ENCODE assay signal across 1 cellular context in genomic region chr10:77574436-77574835, GRCh38.
TF ChIP-seq lines count a peak whose summit lies in the region.

No MANE protein-coding gene starts in this region.

TF ChIP-seq in SK-N-SH, 30 proteins besides CTCF, POLR2A, EP300 and RAD21 (continued from another document):
- TF ChIP-seq REST (IDR thresholded peaks at IDR 0.05; ENCODE audit: low read depth, low read length) (no peak), TEAD4 (IDR thresholded peaks at IDR 0.05; ENCODE audit: borderline replicate concordance, insufficient read depth) (no peak), POLR2AphosphoS5 (IDR thresholded peaks at IDR 0.05; ENCODE audit: low read depth, low read length) (no peak), SIN3A (IDR thresholded peaks at IDR 0.05; ENCODE audit: borderline replicate concordance, low read depth, low read length) (no peak), SMC3 (IDR thresholded peaks at IDR 0.05; ENCODE audit: low read depth, low read length) (no peak), GABPA (IDR thresholded peaks at IDR 0.05; ENCODE audit: low read depth) (no peak), RXRA (IDR thresholded peaks at IDR 0.05; ENCODE audit: borderline replicate concordance, low read depth) (no peak), FOSL2 (IDR thresholded peaks at IDR 0.05; ENCODE audit: borderline replicate concordance, low read depth) (no peak), RCOR1 (IDR thresholded peaks at IDR 0.05; ENCODE audit: low read length) (no peak), PBX3 (IDR thresholded peaks at IDR 0.05) (no peak), TAF1 (IDR thresholded peaks at IDR 0.05; ENCODE audit: borderline replicate concordance, low read depth, low read length) (no peak), IRF3 (IDR thresholded peaks at IDR 0.05; ENCODE audit: low read depth, low read length) (no peak), ZBTB33 (IDR thresholded peaks at IDR 0.05; ENCODE audit: borderline replicate concordance, low read depth) (no peak), GATA2 (CRISPR knock-in tag; IDR thresholded peaks at IDR 0.05) (no peak), CHD2 (IDR thresholded peaks at IDR 0.05; ENCODE audit: low read length, partially characterized antibody) (no peak), EZH2phosphoT487 (IDR thresholded peaks at IDR 0.05; ENCODE audit: borderline replicate concordance, low read depth) (no peak), RFX5 (IDR thresholded peaks at IDR 0.05; ENCODE audit: low read length) (no peak)
